In the genomic region with DNA sequence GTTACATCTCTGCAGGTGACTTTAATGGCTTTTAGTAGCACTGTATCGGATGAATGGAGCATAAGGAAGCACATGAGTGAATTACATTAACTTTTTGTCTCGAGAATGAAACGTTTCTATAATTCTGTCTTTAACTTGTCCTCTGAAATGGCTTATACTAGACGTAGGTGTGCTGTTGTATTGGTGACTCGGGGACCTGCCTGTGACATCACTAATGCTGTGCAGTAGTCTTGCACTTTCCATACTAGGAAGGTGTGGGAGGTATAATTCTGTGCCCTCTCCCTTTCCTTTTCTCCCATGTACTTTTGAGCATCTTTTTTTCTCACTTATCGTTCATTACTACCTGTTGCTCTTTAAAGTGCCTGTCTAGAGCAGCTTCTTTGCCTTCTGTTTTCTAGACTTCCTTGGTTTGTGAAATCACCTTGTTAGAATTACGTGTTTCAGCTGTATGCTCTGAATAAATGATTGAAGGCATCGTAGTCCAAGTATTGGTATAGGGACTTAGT, we compare ENCODE assay signal across 8 cellular contexts. TPM values are rescaled to one million over a fixed set of nuclear protein-coding genes. Genes with fewer than 3 reads are reported as not detected.
A peak's percentile ranks its signal among the peaks of the same experiment; 100 is the strongest.
DNase-seq lines count a peak whose midpoint lies in the region; ATAC-seq lines count a peak whose summit lies in the region.

No MANE protein-coding gene starts in this region.

- WGBS in right cardiac atrium = 48% methylated on average over 8 of the region's 8 CpGs

- CTCF ChIA-PET in activated CD4-positive, alpha-beta memory T cell treated with anti-CD3 and anti-CD28 coated beads, Interleukin-2, amount 10 ng/mL, durations not matched to agents 7 days and 5 days (lab: Charles Lee) = interaction anchor here (1.3 kb wide), 1 partner anchor 507 kb away, joined by 3 read pairs; a partner anchor contains a TSS

- no peak for DNase-seq in activated CD4-positive, alpha-beta memory T cell treated with anti-CD3 and anti-CD28 coated beads, Interleukin-2, amount 10 ng/mL, durations not matched to agents 7 days and 5 days
- no peak for DNase-seq in right cardiac atrium
- peak; percentile 18 for DNase-seq in stimulated activated CD4-positive, alpha-beta T cell treated with anti-CD3 and anti-CD28 coated beads, Interleukin-2, amount 100 ng/mL, for 4 hours (ENCODE audit: low read depth)
- DNase-seq in NCI-H1092 treated with DMSO at 0.1 percent for 48 hours (lab: John Stamatoyannopoulos, UW) = no peak
- DNase-seq in foreskin melanocyte = no peak
- DNase-seq in NCI-H69 (lab: John Stamatoyannopoulos, UW) = no peak

- H3K9me3 Mint-ChIP-seq in activated CD4-positive, alpha-beta memory T cell treated with anti-CD3 and anti-CD28 coated beads, Interleukin-2, amount 10 ng/mL, durations not matched to agents 7 days and 5 days = no peaks in the 10 kb centered on the region

- peak overlapping the region; percentile 83 for H3K4me3 Mint-ChIP-seq in activated CD4-positive, alpha-beta memory T cell treated with anti-CD3 and anti-CD28 coated beads, Interleukin-2, amount 10 ng/mL, durations not matched to agents 7 days and 5 days

- peak overlapping the region; percentile 95 for H3K4me3 ChIP-seq in right cardiac atrium (ENCODE audit: low read length)

- intact Hi-C loops in right cardiac atrium (cut with DNase I) = no loop called here

- H3K27ac ChIP-seq in right cardiac atrium (ENCODE audit: low read length) = no peak overlapping the region

- H3K36me3 Mint-ChIP-seq in activated CD4-positive, alpha-beta memory T cell treated with anti-CD3 and anti-CD28 coated beads, Interleukin-2, amount 10 ng/mL, durations not matched to agents 7 days and 5 days (ENCODE audit: low read depth) = peaks cover 37% of the 10 kb centered on the region

- ATAC-seq in GM18498 (IDR thresholded peaks at IDR 0.05; ENCODE audit: unreplicated experiment) = peak; percentile 23
- ATAC-seq in HG03066 (IDR thresholded peaks at IDR 0.05; ENCODE audit: low read depth, unreplicated experiment) = peak; percentile 21
- no peak for ATAC-seq in right cardiac atrium

- H3K9me3 ChIP-seq in right cardiac atrium (ENCODE audit: control insufficient read depth, low read length) = no peaks in the 10 kb centered on the region

- peaks cover 8% of the 10 kb centered on the region for H3K27me3 Mint-ChIP-seq in activated CD4-positive, alpha-beta memory T cell treated with anti-CD3 and anti-CD28 coated beads, Interleukin-2, amount 10 ng/mL, durations not matched to agents 7 days and 5 days

- H3K27ac Mint-ChIP-seq in activated CD4-positive, alpha-beta memory T cell treated with anti-CD3 and anti-CD28 coated beads, Interleukin-2, amount 10 ng/mL, durations not matched to agents 7 days and 5 days = peak overlapping the region; percentile 92

- H3K4me1 ChIP-seq in right cardiac atrium (ENCODE audit: control insufficient read depth, insufficient read depth, low read length) = peaks cover 3% of the 10 kb centered on the region

- H3K4me1 Mint-ChIP-seq in activated CD4-positive, alpha-beta memory T cell treated with anti-CD3 and anti-CD28 coated beads, Interleukin-2, amount 10 ng/mL, durations not matched to agents 7 days and 5 days = peaks cover 47% of the 10 kb centered on the region

- POLR2A ChIA-PET in activated CD4-positive, alpha-beta memory T cell treated with anti-CD3 and anti-CD28 coated beads, Interleukin-2, amount 10 ng/mL, durations not matched to agents 7 days and 5 days (lab: Charles Lee) = interaction anchor here (0.9 to 2.8 kb wide), 7 partner anchors 8 to 1434 kb away, joined by 3 to 13 read pairs (median 4); a partner anchor contains a TSS

- no peaks in the 10 kb centered on the region for H3K27me3 ChIP-seq in right cardiac atrium (ENCODE audit: control insufficient read depth, insufficient read depth)

RNA-seq across cellular contexts. Expression of a gene that starts 1.2 kb away (rescaled TPM):
- 10 to 100 TPM; 38.9 to 40.7 TPM for total RNA-seq in activated CD4-positive, alpha-beta memory T cell treated with anti-CD3 and anti-CD28 coated beads, Interleukin-2, amount 10 ng/mL, durations not matched to agents 7 days and 5 days
- 10 to 100 TPM; 10.2 to 17.0 (median 11.6) TPM for total RNA-seq in right cardiac atrium
- polyA plus RNA-seq in right cardiac atrium = 4.7 TPM

Comparison
In these comparisons a context has a peak if more than half of its experiments do, and no peak if none do; other contexts are left out.
1. ATAC-seq: peak in GM18498 (single experiment) and HG03066 (single experiment); none in right cardiac atrium (0 of 2).